In genomic region chr21:43731476-43731875, GRCh38 we compare ENCODE assay signal across 2 cellular contexts.
TF ChIP-seq lines count a peak whose summit lies in the region.

No MANE protein-coding gene starts in this region.

TF ChIP-seq in GM23338, 12 proteins besides CTCF, POLR2A, EP300 and RAD21 (continued from another document):
- TF ChIP-seq, protein P1, sequence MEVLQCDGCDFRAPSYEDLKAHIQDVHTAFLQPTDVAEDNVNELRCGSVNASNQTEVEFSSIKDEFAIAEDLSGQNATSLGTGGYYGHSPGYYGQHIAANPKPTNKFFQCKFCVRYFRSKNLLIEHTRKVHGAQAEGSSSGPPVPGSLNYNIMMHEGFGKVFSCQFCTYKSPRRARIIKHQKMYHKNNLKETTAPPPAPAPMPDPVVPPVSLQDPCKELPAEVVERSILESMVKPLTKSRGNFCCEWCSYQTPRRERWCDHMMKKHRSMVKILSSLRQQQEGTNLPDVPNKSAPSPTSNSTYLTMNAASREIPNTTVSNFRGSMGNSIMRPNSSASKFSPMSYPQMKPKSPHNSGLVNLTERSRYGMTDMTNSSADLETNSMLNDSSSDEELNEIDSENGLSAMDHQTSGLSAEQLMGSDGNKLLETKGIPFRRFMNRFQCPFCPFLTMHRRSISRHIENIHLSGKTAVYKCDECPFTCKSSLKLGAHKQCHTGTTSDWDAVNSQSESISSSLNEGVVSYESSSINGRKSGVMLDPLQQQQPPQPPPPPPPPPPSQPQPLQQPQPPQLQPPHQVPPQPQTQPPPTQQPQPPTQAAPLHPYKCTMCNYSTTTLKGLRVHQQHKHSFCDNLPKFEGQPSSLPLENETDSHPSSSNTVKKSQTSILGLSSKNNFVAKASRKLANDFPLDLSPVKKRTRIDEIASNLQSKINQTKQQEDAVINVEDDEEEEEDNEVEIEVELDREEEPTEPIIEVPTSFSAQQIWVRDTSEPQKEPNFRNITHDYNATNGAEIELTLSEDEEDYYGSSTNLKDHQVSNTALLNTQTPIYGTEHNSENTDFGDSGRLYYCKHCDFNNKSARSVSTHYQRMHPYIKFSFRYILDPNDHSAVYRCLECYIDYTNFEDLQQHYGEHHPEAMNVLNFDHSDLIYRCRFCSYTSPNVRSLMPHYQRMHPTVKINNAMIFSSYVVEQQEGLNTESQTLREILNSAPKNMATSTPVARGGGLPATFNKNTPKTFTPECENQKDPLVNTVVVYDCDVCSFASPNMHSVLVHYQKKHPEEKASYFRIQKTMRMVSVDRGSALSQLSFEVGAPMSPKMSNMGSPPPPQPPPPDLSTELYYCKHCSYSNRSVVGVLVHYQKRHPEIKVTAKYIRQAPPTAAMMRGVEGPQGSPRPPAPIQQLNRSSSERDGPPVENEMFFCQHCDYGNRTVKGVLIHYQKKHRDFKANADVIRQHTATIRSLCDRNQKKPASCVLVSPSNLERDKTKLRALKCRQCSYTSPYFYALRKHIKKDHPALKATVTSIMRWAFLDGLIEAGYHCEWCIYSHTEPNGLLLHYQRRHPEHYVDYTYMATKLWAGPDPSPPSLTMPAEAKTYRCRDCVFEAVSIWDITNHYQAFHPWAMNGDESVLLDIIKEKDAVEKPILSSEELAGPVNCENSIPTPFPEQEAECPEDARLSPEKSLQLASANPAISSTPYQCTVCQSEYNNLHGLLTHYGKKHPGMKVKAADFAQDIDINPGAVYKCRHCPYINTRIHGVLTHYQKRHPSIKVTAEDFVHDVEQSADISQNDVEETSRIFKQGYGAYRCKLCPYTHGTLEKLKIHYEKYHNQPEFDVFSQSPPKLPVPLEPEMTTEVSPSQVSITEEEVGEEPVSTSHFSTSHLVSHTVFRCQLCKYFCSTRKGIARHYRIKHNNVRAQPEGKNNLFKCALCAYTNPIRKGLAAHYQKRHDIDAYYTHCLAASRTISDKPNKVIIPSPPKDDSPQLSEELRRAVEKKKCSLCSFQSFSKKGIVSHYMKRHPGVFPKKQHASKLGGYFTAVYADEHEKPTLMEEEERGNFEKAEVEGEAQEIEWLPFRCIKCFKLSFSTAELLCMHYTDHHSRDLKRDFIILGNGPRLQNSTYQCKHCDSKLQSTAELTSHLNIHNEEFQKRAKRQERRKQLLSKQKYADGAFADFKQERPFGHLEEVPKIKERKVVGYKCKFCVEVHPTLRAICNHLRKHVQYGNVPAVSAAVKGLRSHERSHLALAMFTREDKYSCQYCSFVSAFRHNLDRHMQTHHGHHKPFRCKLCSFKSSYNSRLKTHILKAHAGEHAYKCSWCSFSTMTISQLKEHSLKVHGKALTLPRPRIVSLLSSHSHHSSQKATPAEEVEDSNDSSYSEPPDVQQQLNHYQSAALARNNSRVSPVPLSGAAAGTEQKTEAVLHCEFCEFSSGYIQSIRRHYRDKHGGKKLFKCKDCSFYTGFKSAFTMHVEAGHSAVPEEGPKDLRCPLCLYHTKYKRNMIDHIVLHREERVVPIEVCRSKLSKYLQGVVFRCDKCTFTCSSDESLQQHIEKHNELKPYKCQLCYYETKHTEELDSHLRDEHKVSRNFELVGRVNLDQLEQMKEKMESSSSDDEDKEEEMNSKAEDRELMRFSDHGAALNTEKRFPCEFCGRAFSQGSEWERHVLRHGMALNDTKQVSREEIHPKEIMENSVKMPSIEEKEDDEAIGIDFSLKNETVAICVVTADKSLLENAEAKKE (CRISPR knock-in tag; IDR thresholded peaks at IDR 0.05), result no peak
- TF ChIP-seq JUNB (IDR thresholded peaks at IDR 0.05; ENCODE audit: unreplicated experiment) (no peak), REST (IDR thresholded peaks at IDR 0.05; ENCODE audit: unreplicated experiment) (no peak), EZH2 (IDR thresholded peaks at IDR 0.05; ENCODE audit: low read depth, unreplicated experiment) (no peak), EZH2phosphoT487 (IDR thresholded peaks at IDR 0.05; ENCODE audit: unreplicated experiment) (no peak), ETS1 (IDR thresholded peaks at IDR 0.05) (no peak)

TF ChIP-seq in liver, 16 proteins besides CTCF, POLR2A, EP300 and RAD21 (continued from another document):
- TF ChIP-seq REST (IDR thresholded peaks at IDR 0.05), result peak; percentile 36
- TF ChIP-seq JUND (IDR thresholded peaks at IDR 0.05), result peak in 1 of 2 donors; percentile 22
- TF ChIP-seq GABPA (IDR thresholded peaks at IDR 0.05 in 1 of 2, conservative IDR thresholded peaks at IDR 0.05 in 1 of 2), result no peak
- TF ChIP-seq TAF1 (conservative IDR thresholded peaks at IDR 0.05), result no peak
- peak in 1 of 2 donors; percentile 18 for TF ChIP-seq EGR1 (IDR thresholded peaks at IDR 0.05; ENCODE audit: low read depth in 2 of 2)
- TF ChIP-seq, protein P2, sequence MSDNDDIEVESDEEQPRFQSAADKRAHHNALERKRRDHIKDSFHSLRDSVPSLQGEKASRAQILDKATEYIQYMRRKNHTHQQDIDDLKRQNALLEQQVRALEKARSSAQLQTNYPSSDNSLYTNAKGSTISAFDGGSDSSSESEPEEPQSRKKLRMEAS (IDR thresholded peaks at IDR 0.05), result peak; percentile 53
TF ChIP-seq in liver: peak in this region for 10.
